Comparison of ENCODE assay signal across 8 cellular contexts in genomic region chr2:29516767-29517166, GRCh38.
"Had no signal": no experiment of that assay in that cellular context is flagged by ENCODE, and none has a peak within 500 bp of the region (broad histone marks: within the 10 kb centered on the region; RNA-seq: fewer than 3 reads in every experiment).

No MANE protein-coding gene starts in this region.

- H3K9me3 ChIP-seq: HAP-1 had no signal

- ATAC-seq: HCT116 had no signal

- H3K4me3 ChIP-seq: GM23248, HAP-1 had no signal

- H3K4me1 ChIP-seq: HAP-1 had no signal

- H3K36me3 ChIP-seq: HAP-1 had no signal

- H2AFZ ChIP-seq: GM23248 had no signal

- H3K27ac ChIP-seq: GM23248, HL-60 had no signal

- DNase-seq: GM23248, GOT3, H7, HFFc6, KG1 had no signal

- H3K9ac ChIP-seq: GM23248 had no signal
